8 cellular contexts compared by ENCODE assay signal in genomic region chr6:42050897-42051653, GRCh38. TPM values are rescaled to one million over a fixed set of nuclear protein-coding genes. Genes with fewer than 3 reads are reported as not detected.
DNase-seq lines count a peak whose midpoint lies in the region; ATAC-seq, FAIRE-seq and TF ChIP-seq lines count a peak whose summit lies in the region.

No MANE protein-coding gene starts in this region.

- H3K4me1 ChIP-seq in HAP-1 (peaks cover 6% of the 10 kb centered on the region), right cardiac atrium (ENCODE audit: control insufficient read depth, insufficient read depth, low read length) (peaks cover 9% of the 10 kb centered on the region), skeletal muscle tissue (ENCODE audit: control insufficient read depth in 3 of 3, insufficient read depth in 3 of 3, low read length in 3 of 3) (peaks cover 35 to 44% (median 36%) of the 10 kb centered on the region in 3 donors)

- H3K36me3 ChIP-seq in HAP-1 (replicated peaks) (peaks cover 22% of the 10 kb centered on the region), skeletal muscle tissue (ENCODE audit: control insufficient read depth in 3 of 3, insufficient read depth in 3 of 3, low read length in 3 of 3) (peaks cover 15 to 31% (median 24%) of the 10 kb centered on the region in 3 donors)

- peak overlapping the region; percentile 87 to 97 (median 94) for H3K9ac ChIP-seq in skeletal muscle tissue (ENCODE audit: low read depth in 1 of 3, low read length in 3 of 3)

- intact Hi-C loops in right cardiac atrium (cut with DNase I) (no loop called here), posterior vena cava (cut with DNase I) (no loop called here)

- H3K4me3 ChIP-seq in HAP-1 (peak overlapping the region; percentile 86), right cardiac atrium (ENCODE audit: low read length) (peak overlapping the region; percentile 96), skeletal muscle tissue (ENCODE audit: low read length in 3 of 3) (peak overlapping the region; percentile 90 to 99 (median 98))

- in situ Hi-C loops in HAP-1 (cut with MboI; ENCODE audit: low sequenced_read_pairs) = no loop called here

- 17% methylated on average over 15 of the region's 15 CpGs for WGBS in right cardiac atrium

- DNase-seq in HAP-1 (ENCODE audit: low spot score in 2 of 2) (no peak), right cardiac atrium (no peak), occipital lobe (lab: John Stamatoyannopoulos, UW) (no peak), GM19239 (ENCODE audit: insufficient read length, low spot score) (no peak), posterior vena cava (ENCODE audit: low spot score) (no peak)

- H3K9me3 ChIP-seq in HAP-1 = no peaks in the 10 kb centered on the region
- H3K9me3 ChIP-seq in right cardiac atrium (ENCODE audit: control insufficient read depth, low read length) = no peaks in the 10 kb centered on the region
- H3K9me3 ChIP-seq in skeletal muscle tissue (ENCODE audit: control insufficient read depth in 3 of 3, low read length in 3 of 3) = no peaks in the 10 kb centered on the region

- H3K27ac ChIP-seq in VCaP (peak overlapping the region; percentile 83), right cardiac atrium (ENCODE audit: low read length) (peak overlapping the region; percentile 27), skeletal muscle tissue (ENCODE audit: low read depth, low read length) (peak overlapping the region; percentile 86)

- no peak for ATAC-seq in right cardiac atrium
- ATAC-seq in GM18867 (IDR thresholded peaks at IDR 0.05; ENCODE audit: unreplicated experiment) = no peak

- no peak for FAIRE-seq in GM19239 (lab: Jason Lieb, UNC)

- no peak for TF ChIP-seq CTCF in VCaP (conservative IDR thresholded peaks at IDR 0.05)

- H3K27me3 ChIP-seq in HAP-1 (ENCODE audit: low read depth) (no peaks in the 10 kb centered on the region), right cardiac atrium (ENCODE audit: control insufficient read depth, insufficient read depth) (no peaks in the 10 kb centered on the region), skeletal muscle tissue (ENCODE audit: control insufficient read depth in 3 of 3, insufficient read depth in 3 of 3, low read length in 3 of 3) (peaks cover 0 to 3% (median 0%) of the 10 kb centered on the region in 3 donors)

RNA-seq across cellular contexts. Expression of gene TAF8, which starts 0.8 kb away (rescaled TPM):
- total RNA-seq in right cardiac atrium = 10 to 100 TPM; 21.6 to 29.6 (median 26.9) TPM
- polyA plus RNA-seq in right cardiac atrium = 21.8 TPM
- total RNA-seq in skeletal muscle tissue = 17.2 TPM
- 4.8 TPM for total RNA-seq in occipital lobe
- 10 to 100 TPM; 16.6 to 18.6 TPM for total RNA-seq in posterior vena cava

Comparison
In these comparisons a context has a peak if more than half of its experiments do, and no peak if none do; other contexts are left out.
1. H3K27ac ChIP-seq: peak in every context shown above with its lines; median percentile 86 in skeletal muscle tissue; 83 in VCaP; 27 in right cardiac atrium.